Comparison of ENCODE assay signal across 22 cellular contexts in the genomic region with DNA sequence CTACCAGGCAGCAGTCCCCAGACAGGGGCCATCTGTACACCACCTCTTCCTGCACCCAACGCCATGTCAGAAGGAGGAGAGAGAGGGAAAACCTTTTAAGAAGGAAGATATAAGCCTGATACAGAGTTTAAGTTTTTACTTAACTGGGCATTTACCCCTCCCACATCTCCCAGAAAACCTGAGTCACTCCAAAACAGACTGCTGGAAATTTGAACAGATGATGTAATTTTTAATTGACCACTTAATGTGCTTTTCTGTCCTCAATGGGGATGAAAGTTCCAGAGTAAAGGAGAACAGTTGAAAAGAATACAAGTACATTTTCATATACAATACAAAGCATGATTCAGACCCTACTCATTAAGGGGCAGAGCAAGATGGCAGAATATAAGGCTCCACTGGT.
A peak's percentile ranks its signal among the peaks of the same experiment; 100 is the strongest.
DNase-seq lines count a peak whose midpoint lies in the region; ATAC-seq and TF ChIP-seq lines count a peak whose summit lies in the region.
"Had no signal": no experiment of that assay in that cellular context is flagged by ENCODE, and none has a peak within 500 bp of the region (broad histone marks: within the 10 kb centered on the region; RNA-seq: fewer than 3 reads in every experiment).

No MANE protein-coding gene starts in this region.

- no peak overlapping the region for H3K4me3 ChIP-seq in upper lobe of left lung
- H3K4me3 ChIP-seq: smooth muscle cell, transverse colon had no signal

- no peaks in the 10 kb centered on the region for H3K36me3 ChIP-seq in upper lobe of left lung
- H3K36me3 ChIP-seq: transverse colon, WERI-Rb-1 had no signal

- H3K4me1 ChIP-seq in upper lobe of left lung, result peaks cover 5 to 12% (median 9%) of the 10 kb centered on the region in 4 donors

- peak in 1 of 2 donors; percentile 39 for ATAC-seq in upper lobe of left lung (ENCODE audit: low FRiP score in 2 of 2)
- no peak for ATAC-seq in HG02970 (IDR thresholded peaks at IDR 0.05; ENCODE audit: low FRiP score, unreplicated experiment)
- ATAC-seq: esophagus mucosa had no signal

- DNase-seq in DMS 273 (lab: John Stamatoyannopoulos, UW; ENCODE audit: unreplicated experiment) (peak; percentile 47), DMS 273 treated with DMSO at 0.1 percent for 48 hours (lab: John Stamatoyannopoulos, UW) (no peak), amniotic epithelial cell (ENCODE audit: low read depth) (peak; percentile 27), hepatic stellate cell (ENCODE audit: low spot score) (peak; percentile 27), upper lobe of left lung (no peak), HK-2 (ENCODE audit: unreplicated experiment) (no peak), erythroblast (lab: John Stamatoyannopoulos, UW) (no peak)
- DNase-seq: activated CD4-positive, alpha-beta memory T cell treated with anti-CD3 and anti-CD28 coated beads, Interleukin-2, amount 10 ng/mL, durations not matched to agents 7 days and 5 days; CD4-positive, CD25-positive, alpha-beta regulatory T cell; DMS79 treated with DMSO at 0.1 percent for 48 hours; hypothalamus; Kasumi-1; NCI-H1417 treated with DMSO at 0.1 percent for 48 hours; NCI-H226; occipital lobe; T-helper 1 cell; transverse colon; WERI-Rb-1 had no signal

- H3K27me3 ChIP-seq in upper lobe of left lung, result no peaks in the 10 kb centered on the region
- H3K27me3 ChIP-seq: transverse colon had no signal

- 73 to 100% methylated on average over 1 of the region's 1 CpG for WGBS in upper lobe of left lung, 2 donors

- no peak for TF ChIP-seq POLR2A in upper lobe of left lung (IDR thresholded peaks at IDR 0.05)
- no peak for TF ChIP-seq POLR2A in erythroblast (IDR thresholded peaks at IDR 0.05; ENCODE audit: low read length)

- H3K27ac ChIP-seq in upper lobe of left lung, result peak overlapping the region in 3 of 4 donors; percentile 46 to 68 (median 67)
- H3K27ac ChIP-seq: 22Rv1, transverse colon, WERI-Rb-1 had no signal

- no peaks in the 10 kb centered on the region for H3K9me3 ChIP-seq in upper lobe of left lung

- no peak for TF ChIP-seq CTCF in upper lobe of left lung (IDR thresholded peaks at IDR 0.05)

- TF ChIP-seq EP300 in upper lobe of left lung (IDR thresholded peaks at IDR 0.05), result no peak

Comparison
In these comparisons a context has a peak if more than half of its experiments do, and no peak if none do; other contexts are left out.
1. DNase-seq: peak in DMS 273 (single experiment), amniotic epithelial cell (single experiment) and hepatic stellate cell (single experiment); none in DMS 273 treated with DMSO at 0.1 percent for 48 hours (single experiment), upper lobe of left lung (0 of 2), HK-2 (single experiment) and erythroblast (0 of 2).